1 cellular context compared by ENCODE assay signal in the genomic region with DNA sequence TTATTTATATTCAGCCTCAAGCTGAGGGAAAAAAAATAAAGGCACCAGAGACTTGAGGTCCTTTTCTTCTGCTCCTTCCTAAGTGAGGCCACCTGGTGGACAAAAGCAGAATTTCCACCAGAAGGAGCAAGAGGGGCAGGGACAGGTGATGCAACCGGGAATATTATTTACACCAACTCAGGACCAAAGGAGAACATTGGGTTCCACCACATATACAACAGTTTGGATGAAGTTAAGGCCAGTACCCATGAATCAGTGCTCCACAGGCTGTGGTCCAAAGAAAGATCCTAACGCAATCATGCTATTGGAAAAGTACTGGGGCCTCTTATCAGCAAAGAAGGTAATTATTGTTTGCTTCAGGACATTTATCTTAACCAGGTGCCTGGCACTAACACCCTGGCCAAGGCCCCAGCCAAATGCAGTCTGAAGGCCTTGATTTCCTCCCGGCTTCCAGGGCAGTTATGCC.
TF ChIP-seq lines count a peak whose summit lies in the region.

No MANE protein-coding gene starts in this region.

TF ChIP-seq in GM23338, 12 proteins besides CTCF, POLR2A, EP300 and RAD21 (continued from another document):
- TF ChIP-seq, protein P1, sequence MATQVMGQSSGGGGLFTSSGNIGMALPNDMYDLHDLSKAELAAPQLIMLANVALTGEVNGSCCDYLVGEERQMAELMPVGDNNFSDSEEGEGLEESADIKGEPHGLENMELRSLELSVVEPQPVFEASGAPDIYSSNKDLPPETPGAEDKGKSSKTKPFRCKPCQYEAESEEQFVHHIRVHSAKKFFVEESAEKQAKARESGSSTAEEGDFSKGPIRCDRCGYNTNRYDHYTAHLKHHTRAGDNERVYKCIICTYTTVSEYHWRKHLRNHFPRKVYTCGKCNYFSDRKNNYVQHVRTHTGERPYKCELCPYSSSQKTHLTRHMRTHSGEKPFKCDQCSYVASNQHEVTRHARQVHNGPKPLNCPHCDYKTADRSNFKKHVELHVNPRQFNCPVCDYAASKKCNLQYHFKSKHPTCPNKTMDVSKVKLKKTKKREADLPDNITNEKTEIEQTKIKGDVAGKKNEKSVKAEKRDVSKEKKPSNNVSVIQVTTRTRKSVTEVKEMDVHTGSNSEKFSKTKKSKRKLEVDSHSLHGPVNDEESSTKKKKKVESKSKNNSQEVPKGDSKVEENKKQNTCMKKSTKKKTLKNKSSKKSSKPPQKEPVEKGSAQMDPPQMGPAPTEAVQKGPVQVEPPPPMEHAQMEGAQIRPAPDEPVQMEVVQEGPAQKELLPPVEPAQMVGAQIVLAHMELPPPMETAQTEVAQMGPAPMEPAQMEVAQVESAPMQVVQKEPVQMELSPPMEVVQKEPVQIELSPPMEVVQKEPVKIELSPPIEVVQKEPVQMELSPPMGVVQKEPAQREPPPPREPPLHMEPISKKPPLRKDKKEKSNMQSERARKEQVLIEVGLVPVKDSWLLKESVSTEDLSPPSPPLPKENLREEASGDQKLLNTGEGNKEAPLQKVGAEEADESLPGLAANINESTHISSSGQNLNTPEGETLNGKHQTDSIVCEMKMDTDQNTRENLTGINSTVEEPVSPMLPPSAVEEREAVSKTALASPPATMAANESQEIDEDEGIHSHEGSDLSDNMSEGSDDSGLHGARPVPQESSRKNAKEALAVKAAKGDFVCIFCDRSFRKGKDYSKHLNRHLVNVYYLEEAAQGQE (IDR thresholded peaks at IDR 0.05; ENCODE audit: unreplicated experiment): no peak
- TF ChIP-seq EZH2 (IDR thresholded peaks at IDR 0.05; ENCODE audit: low read depth, unreplicated experiment) (no peak), JUNB (IDR thresholded peaks at IDR 0.05; ENCODE audit: unreplicated experiment) (no peak), CREB1 (CRISPR knock-in tag; IDR thresholded peaks at IDR 0.05; ENCODE audit: low read depth) (no peak), EZH2phosphoT487 (IDR thresholded peaks at IDR 0.05; ENCODE audit: unreplicated experiment) (no peak)
